In the genomic region with DNA sequence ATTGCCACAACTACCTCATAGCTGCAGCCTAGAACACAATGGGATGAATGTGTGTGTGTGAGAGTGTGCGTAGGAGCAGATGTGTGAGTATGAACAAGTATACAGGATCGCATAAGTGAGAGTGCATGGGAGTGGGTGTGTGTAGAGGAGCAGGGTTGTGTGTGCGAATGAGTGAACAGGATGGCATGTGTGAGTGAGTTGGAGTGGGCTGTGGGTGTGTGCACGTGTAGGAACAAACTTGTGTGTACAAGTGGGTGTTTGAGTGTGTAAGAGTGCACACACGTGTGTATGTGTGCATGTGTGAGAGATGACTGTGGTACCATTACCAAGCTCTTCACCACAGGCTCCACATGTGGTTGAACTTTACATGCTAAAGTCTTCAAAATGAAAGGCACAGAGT, we compare ENCODE assay signal across 1 cellular context.
TF ChIP-seq lines count a peak whose summit lies in the region.

No MANE protein-coding gene starts in this region.

TF ChIP-seq in HepG2, 621 proteins besides CTCF, POLR2A, EP300 and RAD21 (continued from another document):
- TF ChIP-seq, protein P1, sequence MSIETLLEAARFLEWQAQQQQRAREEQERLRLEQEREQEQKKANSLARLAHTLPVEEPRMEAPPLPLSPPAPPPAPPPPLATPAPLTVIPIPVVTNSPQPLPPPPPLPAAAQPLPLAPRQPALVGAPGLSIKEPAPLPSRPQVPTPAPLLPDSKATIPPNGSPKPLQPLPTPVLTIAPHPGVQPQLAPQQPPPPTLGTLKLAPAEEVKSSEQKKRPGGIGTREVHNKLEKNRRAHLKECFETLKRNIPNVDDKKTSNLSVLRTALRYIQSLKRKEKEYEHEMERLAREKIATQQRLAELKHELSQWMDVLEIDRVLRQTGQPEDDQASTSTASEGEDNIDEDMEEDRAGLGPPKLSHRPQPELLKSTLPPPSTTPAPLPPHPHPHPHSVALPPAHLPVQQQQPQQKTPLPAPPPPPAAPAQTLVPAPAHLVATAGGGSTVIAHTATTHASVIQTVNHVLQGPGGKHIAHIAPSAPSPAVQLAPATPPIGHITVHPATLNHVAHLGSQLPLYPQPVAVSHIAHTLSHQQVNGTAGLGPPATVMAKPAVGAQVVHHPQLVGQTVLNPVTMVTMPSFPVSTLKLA (IDR thresholded peaks at IDR 0.05), result peak; percentile 59
